Comparison of ENCODE assay signal across 1 cellular context in genomic region chr2:239425496-239426098, GRCh38.
TF ChIP-seq lines count a peak whose summit lies in the region.

No MANE protein-coding gene starts in this region.

TF ChIP-seq in GM23338, 12 proteins besides CTCF, POLR2A, EP300 and RAD21 (continued from another document):
- TF ChIP-seq, protein P1, sequence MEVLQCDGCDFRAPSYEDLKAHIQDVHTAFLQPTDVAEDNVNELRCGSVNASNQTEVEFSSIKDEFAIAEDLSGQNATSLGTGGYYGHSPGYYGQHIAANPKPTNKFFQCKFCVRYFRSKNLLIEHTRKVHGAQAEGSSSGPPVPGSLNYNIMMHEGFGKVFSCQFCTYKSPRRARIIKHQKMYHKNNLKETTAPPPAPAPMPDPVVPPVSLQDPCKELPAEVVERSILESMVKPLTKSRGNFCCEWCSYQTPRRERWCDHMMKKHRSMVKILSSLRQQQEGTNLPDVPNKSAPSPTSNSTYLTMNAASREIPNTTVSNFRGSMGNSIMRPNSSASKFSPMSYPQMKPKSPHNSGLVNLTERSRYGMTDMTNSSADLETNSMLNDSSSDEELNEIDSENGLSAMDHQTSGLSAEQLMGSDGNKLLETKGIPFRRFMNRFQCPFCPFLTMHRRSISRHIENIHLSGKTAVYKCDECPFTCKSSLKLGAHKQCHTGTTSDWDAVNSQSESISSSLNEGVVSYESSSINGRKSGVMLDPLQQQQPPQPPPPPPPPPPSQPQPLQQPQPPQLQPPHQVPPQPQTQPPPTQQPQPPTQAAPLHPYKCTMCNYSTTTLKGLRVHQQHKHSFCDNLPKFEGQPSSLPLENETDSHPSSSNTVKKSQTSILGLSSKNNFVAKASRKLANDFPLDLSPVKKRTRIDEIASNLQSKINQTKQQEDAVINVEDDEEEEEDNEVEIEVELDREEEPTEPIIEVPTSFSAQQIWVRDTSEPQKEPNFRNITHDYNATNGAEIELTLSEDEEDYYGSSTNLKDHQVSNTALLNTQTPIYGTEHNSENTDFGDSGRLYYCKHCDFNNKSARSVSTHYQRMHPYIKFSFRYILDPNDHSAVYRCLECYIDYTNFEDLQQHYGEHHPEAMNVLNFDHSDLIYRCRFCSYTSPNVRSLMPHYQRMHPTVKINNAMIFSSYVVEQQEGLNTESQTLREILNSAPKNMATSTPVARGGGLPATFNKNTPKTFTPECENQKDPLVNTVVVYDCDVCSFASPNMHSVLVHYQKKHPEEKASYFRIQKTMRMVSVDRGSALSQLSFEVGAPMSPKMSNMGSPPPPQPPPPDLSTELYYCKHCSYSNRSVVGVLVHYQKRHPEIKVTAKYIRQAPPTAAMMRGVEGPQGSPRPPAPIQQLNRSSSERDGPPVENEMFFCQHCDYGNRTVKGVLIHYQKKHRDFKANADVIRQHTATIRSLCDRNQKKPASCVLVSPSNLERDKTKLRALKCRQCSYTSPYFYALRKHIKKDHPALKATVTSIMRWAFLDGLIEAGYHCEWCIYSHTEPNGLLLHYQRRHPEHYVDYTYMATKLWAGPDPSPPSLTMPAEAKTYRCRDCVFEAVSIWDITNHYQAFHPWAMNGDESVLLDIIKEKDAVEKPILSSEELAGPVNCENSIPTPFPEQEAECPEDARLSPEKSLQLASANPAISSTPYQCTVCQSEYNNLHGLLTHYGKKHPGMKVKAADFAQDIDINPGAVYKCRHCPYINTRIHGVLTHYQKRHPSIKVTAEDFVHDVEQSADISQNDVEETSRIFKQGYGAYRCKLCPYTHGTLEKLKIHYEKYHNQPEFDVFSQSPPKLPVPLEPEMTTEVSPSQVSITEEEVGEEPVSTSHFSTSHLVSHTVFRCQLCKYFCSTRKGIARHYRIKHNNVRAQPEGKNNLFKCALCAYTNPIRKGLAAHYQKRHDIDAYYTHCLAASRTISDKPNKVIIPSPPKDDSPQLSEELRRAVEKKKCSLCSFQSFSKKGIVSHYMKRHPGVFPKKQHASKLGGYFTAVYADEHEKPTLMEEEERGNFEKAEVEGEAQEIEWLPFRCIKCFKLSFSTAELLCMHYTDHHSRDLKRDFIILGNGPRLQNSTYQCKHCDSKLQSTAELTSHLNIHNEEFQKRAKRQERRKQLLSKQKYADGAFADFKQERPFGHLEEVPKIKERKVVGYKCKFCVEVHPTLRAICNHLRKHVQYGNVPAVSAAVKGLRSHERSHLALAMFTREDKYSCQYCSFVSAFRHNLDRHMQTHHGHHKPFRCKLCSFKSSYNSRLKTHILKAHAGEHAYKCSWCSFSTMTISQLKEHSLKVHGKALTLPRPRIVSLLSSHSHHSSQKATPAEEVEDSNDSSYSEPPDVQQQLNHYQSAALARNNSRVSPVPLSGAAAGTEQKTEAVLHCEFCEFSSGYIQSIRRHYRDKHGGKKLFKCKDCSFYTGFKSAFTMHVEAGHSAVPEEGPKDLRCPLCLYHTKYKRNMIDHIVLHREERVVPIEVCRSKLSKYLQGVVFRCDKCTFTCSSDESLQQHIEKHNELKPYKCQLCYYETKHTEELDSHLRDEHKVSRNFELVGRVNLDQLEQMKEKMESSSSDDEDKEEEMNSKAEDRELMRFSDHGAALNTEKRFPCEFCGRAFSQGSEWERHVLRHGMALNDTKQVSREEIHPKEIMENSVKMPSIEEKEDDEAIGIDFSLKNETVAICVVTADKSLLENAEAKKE (CRISPR knock-in tag; IDR thresholded peaks at IDR 0.05): no peak
